ENCODE assay signal across 11 cellular contexts in the genomic region with DNA sequence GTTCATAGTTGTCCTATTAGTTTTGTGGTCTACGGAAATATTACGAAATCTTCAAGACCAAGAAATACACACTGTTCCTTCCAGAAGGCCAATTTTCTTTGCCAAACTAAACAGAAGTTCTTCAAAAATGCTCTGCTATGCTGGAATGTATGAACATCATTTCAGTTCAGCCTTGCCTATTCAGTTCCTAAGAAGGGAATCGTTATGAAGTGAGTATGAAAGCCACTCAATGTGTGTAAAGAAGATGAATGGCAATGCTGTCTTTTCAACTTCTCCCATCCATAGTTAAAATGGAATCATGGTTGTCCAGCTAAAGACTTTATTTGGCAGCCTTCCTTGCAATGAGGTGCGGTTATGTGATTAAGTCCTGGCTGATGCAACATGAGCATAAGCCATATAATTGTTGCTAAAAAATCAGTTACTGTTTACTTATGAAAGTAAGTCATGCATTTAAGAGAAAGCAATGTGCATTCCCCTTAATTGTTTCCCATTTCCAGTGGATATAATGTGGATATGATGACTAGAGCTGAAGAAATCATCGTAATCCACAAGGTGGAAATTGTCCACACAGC.
DNase-seq lines count a peak whose midpoint lies in the region; ATAC-seq and TF ChIP-seq lines count a peak whose summit lies in the region.
"Had no signal": no experiment of that assay in that cellular context is flagged by ENCODE, and none has a peak within 500 bp of the region (broad histone marks: within the 10 kb centered on the region; RNA-seq: fewer than 3 reads in every experiment).

No MANE protein-coding gene starts in this region.

- H4K91ac ChIP-seq in trophoblast cell (ENCODE audit: low read depth, low read length): no peak overlapping the region

- DNase-seq in cardiac fibroblast (ENCODE audit: low read depth in 2 of 2) (peak; percentile 92 to 95), lower lobe of right lung (no peak), tibial nerve (ENCODE audit: low spot score in 2 of 2) (peak in 1 of 2 donors; percentile 28), T-helper 17 cell (no peak), trophoblast cell (no peak)
- DNase-seq in stimulated activated CD4-positive, alpha-beta T cell treated with anti-CD3 and anti-CD28 coated beads, Interleukin-12 subunit alpha, Interleukin-12 subunit beta, amount 100 ng/mL, for 4 hours: no peak
- DNase-seq: erythroblast, NCI-H2171, spleen had no signal

- H3K27ac ChIP-seq in lower lobe of right lung: no peak overlapping the region
- peak overlapping the region; percentile 37 to 87 (median 66) for H3K27ac ChIP-seq in tibial nerve
- no peak overlapping the region for H3K27ac ChIP-seq in trophoblast cell (ENCODE audit: low read depth, low read length)
- H3K27ac ChIP-seq: spleen had no signal

- no peak overlapping the region for H3K4ac ChIP-seq in trophoblast cell (ENCODE audit: low read depth, low read length)

- no peaks in the 10 kb centered on the region for H3K27me3 ChIP-seq in Loucy (ENCODE audit: insufficient read depth, low read length, poor library complexity, severe bottlenecking)
- no peaks in the 10 kb centered on the region for H3K27me3 ChIP-seq in lower lobe of right lung (ENCODE audit: low read depth)
- no peaks in the 10 kb centered on the region for H3K27me3 ChIP-seq in tibial nerve
- no peaks in the 10 kb centered on the region for H3K27me3 ChIP-seq in trophoblast cell (ENCODE audit: insufficient read depth, low read length)
- H3K27me3 ChIP-seq: spleen had no signal

- H2BK120ac ChIP-seq in trophoblast cell (ENCODE audit: insufficient read depth, low read length, poor library complexity): no peak overlapping the region

- TF ChIP-seq CTCF in Loucy (conservative IDR thresholded peaks at IDR 0.05; ENCODE audit: low read length) (no peak), cardiac fibroblast (IDR thresholded peaks at IDR 0.05; ENCODE audit: low read depth, low read length) (no peak), lower lobe of right lung (IDR thresholded peaks at IDR 0.05) (no peak), tibial nerve (IDR thresholded peaks at IDR 0.05) (no peak)

- no peak overlapping the region for H4K12ac ChIP-seq in trophoblast cell (ENCODE audit: low read depth, low read length)

- no peak overlapping the region for H3K23ac ChIP-seq in trophoblast cell (ENCODE audit: low read length)

- H3K27ac Mint-ChIP-seq in T-helper 17 cell: no peak overlapping the region
- H3K27ac Mint-ChIP-seq: activated naive CD8-positive, alpha-beta T cell had no signal

- no peak overlapping the region for H3K4me3 ChIP-seq in Loucy (ENCODE audit: low read length, poor library complexity, severe bottlenecking)
- H3K4me3 ChIP-seq in cardiac fibroblast (replicated peaks in 1 of 2; ENCODE audit: low read depth in 2 of 2, low read length in 2 of 2): no peak overlapping the region
- H3K4me3 ChIP-seq in lower lobe of right lung: no peak overlapping the region
- no peak overlapping the region for H3K4me3 ChIP-seq in tibial nerve
- H3K4me3 ChIP-seq in trophoblast cell (ENCODE audit: low read depth, low read length): no peak overlapping the region
- H3K4me3 ChIP-seq: spleen had no signal

- H3K9ac ChIP-seq in Loucy (ENCODE audit: low read depth, low read length, poor library complexity, severe bottlenecking) (no peak overlapping the region), trophoblast cell (ENCODE audit: low read length) (no peak overlapping the region)

- no peak for TF ChIP-seq POLR2A in tibial nerve (IDR thresholded peaks at IDR 0.05)

- H3K18ac ChIP-seq in trophoblast cell (ENCODE audit: low read length): no peak overlapping the region

- H3K79me2 ChIP-seq in Loucy (ENCODE audit: insufficient read depth, low read length) (no peaks in the 10 kb centered on the region), trophoblast cell (ENCODE audit: control insufficient read depth, insufficient read depth, low read length, poor library complexity) (no peaks in the 10 kb centered on the region)

- no peaks in the 10 kb centered on the region for H4K20me1 ChIP-seq in Loucy (ENCODE audit: insufficient read depth, low read length, poor library complexity, severe bottlenecking)

- peak; percentile 66 to 96 for TF ChIP-seq EP300 in tibial nerve (IDR thresholded peaks at IDR 0.05)

- H3K9me2 ChIP-seq in Loucy (replicated peaks; ENCODE audit: low read depth, low read length): no peaks in the 10 kb centered on the region

- H2BK5ac ChIP-seq in trophoblast cell (ENCODE audit: low read depth, low read length, poor library complexity): no peak overlapping the region

- H3K4me3 Mint-ChIP-seq in T-helper 17 cell: no peak overlapping the region
- H3K4me3 Mint-ChIP-seq: activated naive CD8-positive, alpha-beta T cell had no signal

- peaks cover 9% of the 10 kb centered on the region for H3K4me1 ChIP-seq in Loucy (ENCODE audit: insufficient read depth, low read length, poor library complexity, severe bottlenecking)
- peaks cover 7% of the 10 kb centered on the region for H3K4me1 ChIP-seq in lower lobe of right lung
- H3K4me1 ChIP-seq in tibial nerve: peaks cover 0 to 24% (median 3%) of the 10 kb centered on the region in 4 donors
- no peaks in the 10 kb centered on the region for H3K4me1 ChIP-seq in trophoblast cell (ENCODE audit: control insufficient read depth in 1 of 2, insufficient read depth in 2 of 2, low read length in 2 of 2)
- H3K4me1 ChIP-seq: spleen had no signal

- H3K14ac ChIP-seq in trophoblast cell (ENCODE audit: low read length): no peak overlapping the region

- no peaks in the 10 kb centered on the region for H3K79me1 ChIP-seq in trophoblast cell (ENCODE audit: low read length)

- 30% methylated on average over 5 of the region's 5 CpGs for WGBS in tibial nerve, 2 donors
- no CpG with 5 or more reads among the region's 5 CpGs for WGBS in trophoblast cell (ENCODE audit: extremely low coverage, insufficient coverage, insufficient read length)

- no peaks in the 10 kb centered on the region for H3K36me3 Mint-ChIP-seq in T-helper 17 cell (ENCODE audit: low read depth)
- H3K36me3 Mint-ChIP-seq: activated naive CD8-positive, alpha-beta T cell had no signal

- peak; percentile 70 to 75 for ATAC-seq in lower lobe of right lung
- no peak for ATAC-seq in T-helper 17 cell

- H3K4me2 ChIP-seq in Loucy (ENCODE audit: low read depth, low read length, poor library complexity, severe bottlenecking): no peak overlapping the region
- H3K4me2 ChIP-seq in trophoblast cell (ENCODE audit: low read length): no peak overlapping the region

- no peaks in the 10 kb centered on the region for H3K9me3 ChIP-seq in Loucy (ENCODE audit: insufficient read depth, low read depth, low read length)
- H3K9me3 ChIP-seq in lower lobe of right lung: no peaks in the 10 kb centered on the region
- no peaks in the 10 kb centered on the region for H3K9me3 ChIP-seq in tibial nerve
- no peaks in the 10 kb centered on the region for H3K9me3 ChIP-seq in T-helper 17 cell (ENCODE audit: control insufficient read depth, low read length, poor library complexity, severe bottlenecking)
- H3K9me3 ChIP-seq in trophoblast cell (ENCODE audit: insufficient read depth, low read depth, low read length): no peaks in the 10 kb centered on the region
- H3K9me3 ChIP-seq: spleen had no signal

- no peaks in the 10 kb centered on the region for H3F3A ChIP-seq in Loucy (ENCODE audit: low read depth)

- no peak overlapping the region for H2AK5ac ChIP-seq in trophoblast cell (ENCODE audit: low read length)

- no peaks in the 10 kb centered on the region for H3K4me1 Mint-ChIP-seq in T-helper 17 cell

- 0 out of 2 replicates have a peak overlapping the region, but pooled peaks have one; percentile 13 for H2AFZ ChIP-seq in Loucy (ENCODE audit: low read length)
- H2AFZ ChIP-seq in trophoblast cell (ENCODE audit: insufficient read depth, low read length, poor library complexity): no peak overlapping the region

- H3K36me3 ChIP-seq in Loucy (ENCODE audit: insufficient read depth, low read length) (no peaks in the 10 kb centered on the region), lower lobe of right lung (no peaks in the 10 kb centered on the region), tibial nerve (no peaks in the 10 kb centered on the region), trophoblast cell (ENCODE audit: control insufficient read depth in 1 of 2, insufficient read depth in 2 of 2, low read length in 2 of 2) (no peaks in the 10 kb centered on the region)
- H3K36me3 ChIP-seq: spleen had no signal

- H3K27me3 Mint-ChIP-seq in T-helper 17 cell: no peaks in the 10 kb centered on the region
- H3K27me3 Mint-ChIP-seq: activated naive CD8-positive, alpha-beta T cell had no signal

- intact Hi-C loops in lower lobe of right lung (cut with DNase I): no loop called here

- H4K8ac ChIP-seq in trophoblast cell (ENCODE audit: low read depth, low read length): no peak overlapping the region

- no peak overlapping the region for H2BK12ac ChIP-seq in trophoblast cell (ENCODE audit: low read length)

Comparison
In these comparisons a context has a peak if more than half of its experiments do, and no peak if none do; other contexts are left out.
1. DNase-seq: peak in cardiac fibroblast (2 of 2); none in lower lobe of right lung (single experiment), stimulated activated CD4-positive, alpha-beta T cell treated with anti-CD3 and anti-CD28 coated beads, Interleukin-12 subunit alpha, Interleukin-12 subunit beta, amount 100 ng/mL, for 4 hours (single experiment), T-helper 17 cell (0 of 3) and trophoblast cell (0 of 2).
2. H3K27ac ChIP-seq: peak in tibial nerve (4 of 4); none in lower lobe of right lung (single experiment) and trophoblast cell (single experiment).